Comparison of ENCODE assay signal across 18 cellular contexts in genomic region chr11:26025680-26026079, GRCh38.
"Had no signal": no experiment of that assay in that cellular context is flagged by ENCODE, and none has a peak within 500 bp of the region (broad histone marks: within the 10 kb centered on the region; RNA-seq: fewer than 3 reads in every experiment).

No MANE protein-coding gene starts in this region.

- H3K4me3 Mint-ChIP-seq: natural killer cell treated with Interleukin-12 subunit alpha and Interleukin-12 subunit beta and Interleukin-15 and Interleukin-18, amount 100 ng/mL, for 72 hours had no signal

- H3K36me3 ChIP-seq: neutrophil, thyroid gland, WERI-Rb-1 had no signal

- H2AFZ ChIP-seq: parathyroid adenoma had no signal

- H3K9ac ChIP-seq: parathyroid adenoma had no signal

- H3K9me3 ChIP-seq: neutrophil, thyroid gland had no signal

- H3K27ac Mint-ChIP-seq: natural killer cell treated with Interleukin-12 subunit alpha and Interleukin-12 subunit beta and Interleukin-15 and Interleukin-18, amount 100 ng/mL, for 72 hours had no signal

- H3K4me1 ChIP-seq: parathyroid adenoma, thyroid gland had no signal

- H3K27me3 ChIP-seq: neutrophil, thyroid gland had no signal

- ATAC-seq: left cardiac atrium; natural killer cell treated with Interleukin-12 subunit alpha and Interleukin-12 subunit beta and Interleukin-15 and Interleukin-18, amount 100 ng/mL, for 72 hours had no signal

- H3K27ac ChIP-seq: dorsolateral prefrontal cortex, epithelial cell of prostate, neutrophil, parathyroid adenoma, thyroid gland, WERI-Rb-1 had no signal

- H3K27me3 Mint-ChIP-seq: natural killer cell treated with Interleukin-12 subunit alpha and Interleukin-12 subunit beta and Interleukin-15 and Interleukin-18, amount 100 ng/mL, for 72 hours had no signal

- H3K36me3 Mint-ChIP-seq: natural killer cell treated with Interleukin-12 subunit alpha and Interleukin-12 subunit beta and Interleukin-15 and Interleukin-18, amount 100 ng/mL, for 72 hours had no signal

- H3K4me3 ChIP-seq: dorsolateral prefrontal cortex, thyroid gland had no signal

- DNase-seq: activated CD4-positive, alpha-beta T cell treated with anti-CD3 and anti-CD28 coated beads for 1 hour; activated CD8-positive, alpha-beta memory T cell treated with anti-CD3 and anti-CD28 coated beads for 24 hours; activated CD8-positive, alpha-beta memory T cell treated with anti-CD3 and anti-CD28 coated beads, Interleukin-2, amount 50 U/mL, for 48 hours; activated effector memory CD4-positive, alpha-beta T cell treated with anti-CD3 and anti-CD28 coated beads, Interleukin-2, amount 50 U/mL, for 16 hours; activated naive CD4-positive, alpha-beta T cell treated with anti-CD3 and anti-CD28 coated beads, Interleukin-2, amount 50 U/mL, for 16 hours; activated T-cell treated with anti-CD3 and anti-CD28 coated beads, Interleukin-2, amount 50 U/mL, for 48 hours; dorsolateral prefrontal cortex; left cardiac atrium; mesendoderm; stimulated activated CD4-positive, alpha-beta T cell treated with anti-CD3 and anti-CD28 coated beads, Interleukin-12 subunit alpha, Interleukin-12 subunit beta, amount 100 ng/mL, for 4 hours; stimulated activated CD4-positive, alpha-beta T cell treated with anti-CD3 and anti-CD28 coated beads, Interleukin-1b, Interleukin-23, amount 100 ng/mL, for 48 hours; stimulated activated naive CD4-positive, alpha-beta T cell treated with Interleukin-2 at 50 U/mL for 16 hours; thyroid gland; WERI-Rb-1 had no signal
